ENCODE assay signal across 1 cellular context in the genomic region with DNA sequence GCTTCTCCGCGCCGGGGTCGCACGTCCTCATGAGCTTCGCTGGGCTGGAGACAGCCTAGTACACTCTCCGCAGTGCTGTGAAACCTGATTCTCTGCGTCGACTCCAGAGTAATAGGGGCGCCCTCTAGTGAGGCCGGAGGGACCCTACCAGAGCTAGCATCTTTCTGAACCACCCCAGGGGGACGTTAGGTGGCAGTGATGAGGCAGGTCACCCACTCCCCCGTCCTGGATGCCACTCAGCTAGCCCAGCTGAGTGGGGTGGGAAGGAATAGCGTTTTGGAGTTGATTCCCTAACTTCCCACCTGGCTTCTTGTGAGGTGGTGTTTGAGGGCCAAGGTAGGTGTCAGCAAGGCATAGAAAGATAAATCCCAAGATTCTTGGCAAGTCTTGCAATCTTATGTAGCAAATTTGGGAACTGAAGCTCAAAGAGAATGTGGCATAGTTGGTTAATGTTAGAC.
TF ChIP-seq lines count a peak whose summit lies in the region.

No MANE protein-coding gene starts in this region.

TF ChIP-seq in HepG2, 621 proteins besides CTCF, POLR2A, EP300 and RAD21 (continued from another document and continues in another):
- TF ChIP-seq, protein P1, sequence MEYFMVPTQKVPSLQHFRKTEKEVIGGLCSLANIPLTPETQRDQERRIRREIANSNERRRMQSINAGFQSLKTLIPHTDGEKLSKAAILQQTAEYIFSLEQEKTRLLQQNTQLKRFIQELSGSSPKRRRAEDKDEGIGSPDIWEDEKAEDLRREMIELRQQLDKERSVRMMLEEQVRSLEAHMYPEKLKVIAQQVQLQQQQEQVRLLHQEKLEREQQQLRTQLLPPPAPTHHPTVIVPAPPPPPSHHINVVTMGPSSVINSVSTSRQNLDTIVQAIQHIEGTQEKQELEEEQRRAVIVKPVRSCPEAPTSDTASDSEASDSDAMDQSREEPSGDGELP (IDR thresholded peaks at IDR 0.05; ENCODE audit: borderline replicate concordance, low read depth), result peak; percentile 35; the same call in 1 of the 2 replicates
- no peak for TF ChIP-seq ATAD3A (CRISPR knock-in tag; IDR thresholded peaks at IDR 0.05)
- TF ChIP-seq ZNF30 (CRISPR knock-in tag; IDR thresholded peaks at IDR 0.05), result no peak
- no peak for TF ChIP-seq EZH2 (conservative IDR thresholded peaks at IDR 0.05; ENCODE audit: low read depth, low read length)
- no peak for TF ChIP-seq PRPF4 (IDR thresholded peaks at IDR 0.05; ENCODE audit: low read depth, low read length, poor library complexity, severe bottlenecking)
- no peak for TF ChIP-seq CHCHD3 (CRISPR knock-in tag; IDR thresholded peaks at IDR 0.05)
- TF ChIP-seq SALL1 (CRISPR knock-in tag; IDR thresholded peaks at IDR 0.05), result peak; percentile 74
- no peak for TF ChIP-seq ZSCAN30 (CRISPR knock-in tag; IDR thresholded peaks at IDR 0.05)
- no peak for TF ChIP-seq TRIM24 (CRISPR knock-in tag; IDR thresholded peaks at IDR 0.05)
- no peak for TF ChIP-seq TOPORS (CRISPR knock-in tag; IDR thresholded peaks at IDR 0.05)
- TF ChIP-seq ERF (CRISPR knock-in tag; IDR thresholded peaks at IDR 0.05), result peak; percentile 55; the same call in 1 of the 2 replicates
- TF ChIP-seq RBFOX2 (IDR thresholded peaks at IDR 0.05; ENCODE audit: low read depth, low read length), result no peak
- no peak for TF ChIP-seq KDM6A (CRISPR knock-in tag; IDR thresholded peaks at IDR 0.05; ENCODE audit: low read depth)
- no peak for TF ChIP-seq NFIC (IDR thresholded peaks at IDR 0.05; ENCODE audit: low read length)
- TF ChIP-seq, protein P2, sequence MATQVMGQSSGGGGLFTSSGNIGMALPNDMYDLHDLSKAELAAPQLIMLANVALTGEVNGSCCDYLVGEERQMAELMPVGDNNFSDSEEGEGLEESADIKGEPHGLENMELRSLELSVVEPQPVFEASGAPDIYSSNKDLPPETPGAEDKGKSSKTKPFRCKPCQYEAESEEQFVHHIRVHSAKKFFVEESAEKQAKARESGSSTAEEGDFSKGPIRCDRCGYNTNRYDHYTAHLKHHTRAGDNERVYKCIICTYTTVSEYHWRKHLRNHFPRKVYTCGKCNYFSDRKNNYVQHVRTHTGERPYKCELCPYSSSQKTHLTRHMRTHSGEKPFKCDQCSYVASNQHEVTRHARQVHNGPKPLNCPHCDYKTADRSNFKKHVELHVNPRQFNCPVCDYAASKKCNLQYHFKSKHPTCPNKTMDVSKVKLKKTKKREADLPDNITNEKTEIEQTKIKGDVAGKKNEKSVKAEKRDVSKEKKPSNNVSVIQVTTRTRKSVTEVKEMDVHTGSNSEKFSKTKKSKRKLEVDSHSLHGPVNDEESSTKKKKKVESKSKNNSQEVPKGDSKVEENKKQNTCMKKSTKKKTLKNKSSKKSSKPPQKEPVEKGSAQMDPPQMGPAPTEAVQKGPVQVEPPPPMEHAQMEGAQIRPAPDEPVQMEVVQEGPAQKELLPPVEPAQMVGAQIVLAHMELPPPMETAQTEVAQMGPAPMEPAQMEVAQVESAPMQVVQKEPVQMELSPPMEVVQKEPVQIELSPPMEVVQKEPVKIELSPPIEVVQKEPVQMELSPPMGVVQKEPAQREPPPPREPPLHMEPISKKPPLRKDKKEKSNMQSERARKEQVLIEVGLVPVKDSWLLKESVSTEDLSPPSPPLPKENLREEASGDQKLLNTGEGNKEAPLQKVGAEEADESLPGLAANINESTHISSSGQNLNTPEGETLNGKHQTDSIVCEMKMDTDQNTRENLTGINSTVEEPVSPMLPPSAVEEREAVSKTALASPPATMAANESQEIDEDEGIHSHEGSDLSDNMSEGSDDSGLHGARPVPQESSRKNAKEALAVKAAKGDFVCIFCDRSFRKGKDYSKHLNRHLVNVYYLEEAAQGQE (IDR thresholded peaks at IDR 0.05; ENCODE audit: borderline replicate concordance in 1 of 2, low read depth in 1 of 2, low read length in 2 of 2), result no peak
- TF ChIP-seq, protein P3, sequence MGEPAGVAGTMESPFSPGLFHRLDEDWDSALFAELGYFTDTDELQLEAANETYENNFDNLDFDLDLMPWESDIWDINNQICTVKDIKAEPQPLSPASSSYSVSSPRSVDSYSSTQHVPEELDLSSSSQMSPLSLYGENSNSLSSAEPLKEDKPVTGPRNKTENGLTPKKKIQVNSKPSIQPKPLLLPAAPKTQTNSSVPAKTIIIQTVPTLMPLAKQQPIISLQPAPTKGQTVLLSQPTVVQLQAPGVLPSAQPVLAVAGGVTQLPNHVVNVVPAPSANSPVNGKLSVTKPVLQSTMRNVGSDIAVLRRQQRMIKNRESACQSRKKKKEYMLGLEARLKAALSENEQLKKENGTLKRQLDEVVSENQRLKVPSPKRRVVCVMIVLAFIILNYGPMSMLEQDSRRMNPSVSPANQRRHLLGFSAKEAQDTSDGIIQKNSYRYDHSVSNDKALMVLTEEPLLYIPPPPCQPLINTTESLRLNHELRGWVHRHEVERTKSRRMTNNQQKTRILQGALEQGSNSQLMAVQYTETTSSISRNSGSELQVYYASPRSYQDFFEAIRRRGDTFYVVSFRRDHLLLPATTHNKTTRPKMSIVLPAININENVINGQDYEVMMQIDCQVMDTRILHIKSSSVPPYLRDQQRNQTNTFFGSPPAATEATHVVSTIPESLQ (CRISPR knock-in tag; conservative IDR thresholded peaks at IDR 0.05), result no peak
- TF ChIP-seq ADNP (CRISPR knock-in tag; IDR thresholded peaks at IDR 0.05), result no peak
- no peak for TF ChIP-seq AKAP8 (CRISPR knock-in tag; IDR thresholded peaks at IDR 0.05)
- peak; percentile 65; the same call in 1 of the 2 replicates for TF ChIP-seq ZNF614 (CRISPR knock-in tag; IDR thresholded peaks at IDR 0.05; ENCODE audit: borderline replicate concordance)
- TF ChIP-seq YEATS4 (CRISPR knock-in tag; IDR thresholded peaks at IDR 0.05; ENCODE audit: borderline replicate concordance), result no peak
- TF ChIP-seq, protein P4, sequence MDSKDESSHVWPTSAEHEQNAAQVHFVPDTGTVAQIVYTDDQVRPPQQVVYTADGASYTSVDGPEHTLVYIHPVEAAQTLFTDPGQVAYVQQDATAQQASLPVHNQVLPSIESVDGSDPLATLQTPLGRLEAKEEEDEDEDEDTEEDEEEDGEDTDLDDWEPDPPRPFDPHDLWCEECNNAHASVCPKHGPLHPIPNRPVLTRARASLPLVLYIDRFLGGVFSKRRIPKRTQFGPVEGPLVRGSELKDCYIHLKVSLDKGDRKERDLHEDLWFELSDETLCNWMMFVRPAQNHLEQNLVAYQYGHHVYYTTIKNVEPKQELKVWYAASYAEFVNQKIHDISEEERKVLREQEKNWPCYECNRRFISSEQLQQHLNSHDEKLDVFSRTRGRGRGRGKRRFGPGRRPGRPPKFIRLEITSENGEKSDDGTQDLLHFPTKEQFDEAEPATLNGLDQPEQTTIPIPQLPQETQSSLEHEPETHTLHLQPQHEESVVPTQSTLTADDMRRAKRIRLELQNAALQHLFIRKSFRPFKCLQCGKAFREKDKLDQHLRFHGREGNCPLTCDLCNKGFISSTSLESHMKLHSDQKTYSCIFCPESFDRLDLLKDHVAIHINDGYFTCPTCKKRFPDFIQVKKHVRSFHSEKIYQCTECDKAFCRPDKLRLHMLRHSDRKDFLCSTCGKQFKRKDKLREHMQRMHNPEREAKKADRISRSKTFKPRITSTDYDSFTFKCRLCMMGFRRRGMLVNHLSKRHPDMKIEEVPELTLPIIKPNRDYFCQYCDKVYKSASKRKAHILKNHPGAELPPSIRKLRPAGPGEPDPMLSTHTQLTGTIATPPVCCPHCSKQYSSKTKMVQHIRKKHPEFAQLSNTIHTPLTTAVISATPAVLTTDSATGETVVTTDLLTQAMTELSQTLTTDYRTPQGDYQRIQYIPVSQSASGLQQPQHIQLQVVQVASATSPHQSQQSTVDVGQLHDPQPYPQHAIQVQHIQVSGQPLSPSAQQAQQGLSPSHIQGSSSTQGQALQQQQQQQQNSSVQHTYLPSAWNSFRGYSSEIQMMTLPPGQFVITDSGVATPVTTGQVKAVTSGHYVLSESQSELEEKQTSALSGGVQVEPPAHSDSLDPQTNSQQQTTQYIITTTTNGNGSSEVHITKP (CRISPR knock-in tag; IDR thresholded peaks at IDR 0.05; ENCODE audit: low read depth), result no peak
- TF ChIP-seq ZSCAN29 (CRISPR knock-in tag; conservative IDR thresholded peaks at IDR 0.05), result 0 out of 2 replicates have a peak, but pooled peaks have one; percentile 22
- 0 out of 2 replicates have a peak, but pooled peaks have one; percentile 21 for TF ChIP-seq PPARG (CRISPR knock-in tag; conservative IDR thresholded peaks at IDR 0.05)
- TF ChIP-seq, protein P5, sequence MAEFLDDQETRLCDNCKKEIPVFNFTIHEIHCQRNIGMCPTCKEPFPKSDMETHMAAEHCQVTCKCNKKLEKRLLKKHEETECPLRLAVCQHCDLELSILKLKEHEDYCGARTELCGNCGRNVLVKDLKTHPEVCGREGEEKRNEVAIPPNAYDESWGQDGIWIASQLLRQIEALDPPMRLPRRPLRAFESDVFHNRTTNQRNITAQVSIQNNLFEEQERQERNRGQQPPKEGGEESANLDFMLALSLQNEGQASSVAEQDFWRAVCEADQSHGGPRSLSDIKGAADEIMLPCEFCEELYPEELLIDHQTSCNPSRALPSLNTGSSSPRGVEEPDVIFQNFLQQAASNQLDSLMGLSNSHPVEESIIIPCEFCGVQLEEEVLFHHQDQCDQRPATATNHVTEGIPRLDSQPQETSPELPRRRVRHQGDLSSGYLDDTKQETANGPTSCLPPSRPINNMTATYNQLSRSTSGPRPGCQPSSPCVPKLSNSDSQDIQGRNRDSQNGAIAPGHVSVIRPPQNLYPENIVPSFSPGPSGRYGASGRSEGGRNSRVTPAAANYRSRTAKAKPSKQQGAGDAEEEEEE (CRISPR knock-in tag; IDR thresholded peaks at IDR 0.05; ENCODE audit: borderline replicate concordance), result no peak
- TF ChIP-seq SMAD3 (CRISPR knock-in tag; IDR thresholded peaks at IDR 0.05), result peak; percentile 38; the same call in 1 of the 2 replicates
- TF ChIP-seq, protein P6, sequence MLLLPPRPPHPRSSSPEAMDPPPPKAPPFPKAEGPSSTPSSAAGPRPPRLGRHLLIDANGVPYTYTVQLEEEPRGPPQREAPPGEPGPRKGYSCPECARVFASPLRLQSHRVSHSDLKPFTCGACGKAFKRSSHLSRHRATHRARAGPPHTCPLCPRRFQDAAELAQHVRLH (CRISPR knock-in tag; IDR thresholded peaks at IDR 0.05; ENCODE audit: borderline replicate concordance, low read depth), result 0 out of 2 replicates have a peak, but pooled peaks have one; percentile 61
- TF ChIP-seq, protein P7, sequence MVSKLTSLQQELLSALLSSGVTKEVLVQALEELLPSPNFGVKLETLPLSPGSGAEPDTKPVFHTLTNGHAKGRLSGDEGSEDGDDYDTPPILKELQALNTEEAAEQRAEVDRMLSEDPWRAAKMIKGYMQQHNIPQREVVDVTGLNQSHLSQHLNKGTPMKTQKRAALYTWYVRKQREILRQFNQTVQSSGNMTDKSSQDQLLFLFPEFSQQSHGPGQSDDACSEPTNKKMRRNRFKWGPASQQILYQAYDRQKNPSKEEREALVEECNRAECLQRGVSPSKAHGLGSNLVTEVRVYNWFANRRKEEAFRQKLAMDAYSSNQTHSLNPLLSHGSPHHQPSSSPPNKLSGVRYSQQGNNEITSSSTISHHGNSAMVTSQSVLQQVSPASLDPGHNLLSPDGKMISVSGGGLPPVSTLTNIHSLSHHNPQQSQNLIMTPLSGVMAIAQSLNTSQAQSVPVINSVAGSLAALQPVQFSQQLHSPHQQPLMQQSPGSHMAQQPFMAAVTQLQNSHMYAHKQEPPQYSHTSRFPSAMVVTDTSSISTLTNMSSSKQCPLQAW (CRISPR knock-in tag; IDR thresholded peaks at IDR 0.05), result peak; percentile 82; the same call in 1 of the 2 replicates
- TF ChIP-seq, protein P8, sequence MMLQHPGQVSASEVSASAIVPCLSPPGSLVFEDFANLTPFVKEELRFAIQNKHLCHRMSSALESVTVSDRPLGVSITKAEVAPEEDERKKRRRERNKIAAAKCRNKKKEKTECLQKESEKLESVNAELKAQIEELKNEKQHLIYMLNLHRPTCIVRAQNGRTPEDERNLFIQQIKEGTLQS (CRISPR knock-in tag; IDR thresholded peaks at IDR 0.05), result 0 out of 2 replicates have a peak, but pooled peaks have one; percentile 24
- TF ChIP-seq ZNF781 (CRISPR knock-in tag; IDR thresholded peaks at IDR 0.05; ENCODE audit: borderline replicate concordance, not compliant biosample characterization), result no peak
- TF ChIP-seq, protein P9, sequence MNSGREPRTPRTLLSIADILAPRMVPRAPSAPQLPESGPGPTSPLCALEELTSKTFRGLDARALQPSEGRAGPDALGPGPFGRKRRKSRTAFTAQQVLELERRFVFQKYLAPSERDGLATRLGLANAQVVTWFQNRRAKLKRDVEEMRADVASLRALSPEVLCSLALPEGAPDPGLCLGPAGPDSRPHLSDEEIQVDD (CRISPR knock-in tag; IDR thresholded peaks at IDR 0.05; ENCODE audit: borderline replicate concordance), result no peak
- peak; percentile 99 for TF ChIP-seq XRCC5 (optimal IDR thresholded peaks at IDR 0.05; ENCODE audit: low read length)
- TF ChIP-seq ZNF674 (CRISPR knock-in tag; IDR thresholded peaks at IDR 0.05; ENCODE audit: low read depth), result no peak
- TF ChIP-seq THAP11 (CRISPR knock-in tag; IDR thresholded peaks at IDR 0.05), result peak; percentile 60
- peak; percentile 81; the same call in 1 of the 2 replicates for TF ChIP-seq ZNF598 (CRISPR knock-in tag; IDR thresholded peaks at IDR 0.05; ENCODE audit: borderline replicate concordance)
- TF ChIP-seq MAZ (IDR thresholded peaks at IDR 0.05; ENCODE audit: borderline replicate concordance, low read depth, low read length), result no peak
- no peak for TF ChIP-seq MAZ (CRISPR knock-in tag; IDR thresholded peaks at IDR 0.05; ENCODE audit: low read depth)
- TF ChIP-seq HNRNPH1 (optimal IDR thresholded peaks at IDR 0.05; ENCODE audit: low read depth, low read length), result no peak
- TF ChIP-seq, protein P10, sequence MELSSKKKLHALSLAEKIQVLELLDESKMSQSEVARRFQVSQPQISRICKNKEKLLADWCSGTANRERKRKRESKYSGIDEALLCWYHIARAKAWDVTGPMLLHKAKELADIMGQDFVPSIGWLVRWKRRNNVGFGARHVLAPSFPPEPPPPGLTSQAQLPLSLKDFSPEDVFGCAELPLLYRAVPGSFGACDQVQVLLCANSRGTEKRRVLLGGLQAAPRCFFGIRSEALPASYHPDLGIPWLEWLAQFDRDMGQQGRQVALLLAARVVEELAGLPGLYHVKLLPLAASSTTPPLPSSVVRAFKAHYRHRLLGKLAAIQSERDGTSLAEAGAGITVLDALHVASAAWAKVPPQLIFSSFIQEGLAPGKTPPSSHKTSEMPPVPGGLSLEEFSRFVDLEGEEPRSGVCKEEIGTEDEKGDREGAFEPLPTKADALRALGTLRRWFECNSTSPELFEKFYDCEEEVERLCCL (CRISPR knock-in tag; IDR thresholded peaks at IDR 0.05; ENCODE audit: borderline replicate concordance), result 0 out of 2 replicates have a peak, but pooled peaks have one; percentile 43
- TF ChIP-seq ZNF572 (CRISPR knock-in tag; IDR thresholded peaks at IDR 0.05), result no peak
- no peak for TF ChIP-seq ZNF552 (CRISPR knock-in tag; IDR thresholded peaks at IDR 0.05; ENCODE audit: borderline replicate concordance)
- TF ChIP-seq ZNF746 (CRISPR knock-in tag; IDR thresholded peaks at IDR 0.05), result 0 out of 2 replicates have a peak, but pooled peaks have one; percentile 24
- no peak for TF ChIP-seq PCBP2 (optimal IDR thresholded peaks at IDR 0.05; ENCODE audit: low read depth, low read length, poor library complexity, severe bottlenecking)
- TF ChIP-seq KAT2B (IDR thresholded peaks at IDR 0.05; ENCODE audit: borderline replicate concordance, low read depth, low read length), result no peak
- no peak for TF ChIP-seq RBM39 (IDR thresholded peaks at IDR 0.05; ENCODE audit: low read depth, low read length, poor library complexity, severe bottlenecking)
- no peak for TF ChIP-seq NR2F6 (IDR thresholded peaks at IDR 0.05)
- TF ChIP-seq NR2F6 (CRISPR knock-in tag; IDR thresholded peaks at IDR 0.05), result peak; percentile 42
- 0 out of 2 replicates have a peak, but pooled peaks have one; percentile 37 for TF ChIP-seq ZBTB38 (CRISPR knock-in tag; IDR thresholded peaks at IDR 0.05)
- TF ChIP-seq FOXC1 (CRISPR knock-in tag; IDR thresholded peaks at IDR 0.05; ENCODE audit: borderline replicate concordance), result no peak
- TF ChIP-seq ZBTB42 (CRISPR knock-in tag; IDR thresholded peaks at IDR 0.05), result peak; percentile 59; the same call in 1 of the 2 replicates
- TF ChIP-seq ZNF878 (CRISPR knock-in tag; IDR thresholded peaks at IDR 0.05), result no peak
